18 cellular contexts compared by ENCODE assay signal in genomic region chr10:77832243-77832642, GRCh38.
DNase-seq lines count a peak whose midpoint lies in the region; ATAC-seq and TF ChIP-seq lines count a peak whose summit lies in the region.
"Had no signal": no experiment of that assay in that cellular context is flagged by ENCODE, and none has a peak within 500 bp of the region (broad histone marks: within the 10 kb centered on the region; RNA-seq: fewer than 3 reads in every experiment).

No MANE protein-coding gene starts in this region.

- H2AFZ ChIP-seq in MM.1S (ENCODE audit: low read length): no peak overlapping the region

- H3K9me3 ChIP-seq in right atrium auricular region: no peaks in the 10 kb centered on the region
- H3K9me3 ChIP-seq in esophagus (ENCODE audit: control insufficient read depth in 2 of 2, insufficient read depth in 1 of 2, low read depth in 1 of 2, low read length in 1 of 2): no peaks in the 10 kb centered on the region
- H3K9me3 ChIP-seq in thyroid gland: no peaks in the 10 kb centered on the region
- H3K9me3 ChIP-seq in MM.1S (replicated peaks; ENCODE audit: insufficient read depth, low read length): no peaks in the 10 kb centered on the region
- H3K9me3 ChIP-seq: body of pancreas, neutrophil, uterus had no signal

- intact Hi-C loops in Right ventricle myocardium superior (cut with DNase I) (no loop called here), thyroid gland (cut with DNase I) (no loop called here)

- no peak overlapping the region for H3K4me2 ChIP-seq in MM.1S (ENCODE audit: low read depth, low read length)

- H3K4me3 ChIP-seq in right atrium auricular region (no peak overlapping the region), esophagus (ENCODE audit: low read depth in 1 of 2, low read length in 2 of 2) (no peak overlapping the region), thyroid gland (replicated peaks in 1 of 3) (no peak overlapping the region), MM.1S (ENCODE audit: low read length) (no peak overlapping the region)
- H3K4me3 ChIP-seq: body of pancreas, uterus had no signal

- no peak overlapping the region for H3K4me3 Mint-ChIP-seq in activated T-cell treated with anti-CD3 and anti-CD28 coated beads, Interleukin-2, amount 50 U/mL, for 4 hours
- H3K4me3 Mint-ChIP-seq: activated B cell treated with CpG ODN at 0.5 μM for 24 hours had no signal

- no peaks in the 10 kb centered on the region for H3K79me2 ChIP-seq in MM.1S (ENCODE audit: low read length)

- H3K4me1 ChIP-seq in right atrium auricular region: peaks cover 0 to 18% of the 10 kb centered on the region in 2 donors
- H3K4me1 ChIP-seq in esophagus (ENCODE audit: control insufficient read depth in 2 of 2, insufficient read depth in 2 of 2, low read length in 1 of 2): no peaks in the 10 kb centered on the region
- H3K4me1 ChIP-seq in thyroid gland: peaks cover 32 to 40% of the 10 kb centered on the region in 2 donors
- peaks cover 7% of the 10 kb centered on the region for H3K4me1 ChIP-seq in MM.1S (ENCODE audit: low read length)
- H3K4me1 ChIP-seq: body of pancreas, uterus had no signal

- TF ChIP-seq POLR2A in thyroid gland (IDR thresholded peaks at IDR 0.05): peak in 1 of 2 donors; percentile 32

- no peaks in the 10 kb centered on the region for H3K9me3 Mint-ChIP-seq in activated T-cell treated with anti-CD3 and anti-CD28 coated beads, Interleukin-2, amount 50 U/mL, for 4 hours
- H3K9me3 Mint-ChIP-seq: activated B cell treated with CpG ODN at 0.5 μM for 24 hours; activated T-helper 2 cell treated with anti-CD3 and anti-CD28 coated beads, Interferon-gamma antibody, Interleukin-2, Interleukin-4, amounts not matched to agents 10 μg/mL and 5 μg/mL and 100 μg/mL, durations not matched to agents 14 hours and 24 hours and 36 hours had no signal

- no peak overlapping the region for H3K27ac ChIP-seq in right atrium auricular region
- H3K27ac ChIP-seq in esophagus (ENCODE audit: low read depth in 2 of 2, low read length in 1 of 2): peak overlapping the region; percentile 9 to 19
- peak overlapping the region; percentile 51 to 64 (median 52) for H3K27ac ChIP-seq in thyroid gland
- H3K27ac ChIP-seq in MM.1S (ENCODE audit: low read length): no peak overlapping the region
- H3K27ac ChIP-seq: body of pancreas, neutrophil, uterus had no signal

- no peaks in the 10 kb centered on the region for H3K27me3 Mint-ChIP-seq in activated T-cell treated with anti-CD3 and anti-CD28 coated beads, Interleukin-2, amount 50 U/mL, for 4 hours (ENCODE audit: low read depth)
- H3K27me3 Mint-ChIP-seq: activated B cell treated with CpG ODN at 0.5 μM for 24 hours had no signal

- H3K9ac ChIP-seq in MM.1S (ENCODE audit: low read length): no peak overlapping the region

- H3K36me3 Mint-ChIP-seq in activated T-cell treated with anti-CD3 and anti-CD28 coated beads, Interleukin-2, amount 50 U/mL, for 4 hours (ENCODE audit: insufficient read depth): no peaks in the 10 kb centered on the region

- TF ChIP-seq CTCF in right atrium auricular region (IDR thresholded peaks at IDR 0.05): no peak
- no peak for TF ChIP-seq CTCF in thyroid gland (IDR thresholded peaks at IDR 0.05)
- no peak for TF ChIP-seq CTCF in MM.1S (IDR thresholded peaks at IDR 0.05; ENCODE audit: low read length)

- no peak for DNase-seq in Right ventricle myocardium superior
- DNase-seq in right atrium auricular region (ENCODE audit: low spot score): no peak
- peak; percentile 17 for DNase-seq in activated T-cell treated with anti-CD3 and anti-CD28 coated beads, Interleukin-2, amount 50 U/mL, for 4 hours
- DNase-seq in thyroid gland: peak; percentile 90 to 94
- DNase-seq in NCI-H187 treated with DMSO at 0.1 percent for 48 hours (lab: John Stamatoyannopoulos, UW): no peak
- DNase-seq in MM.1S: no peak
- DNase-seq: activated B cell treated with CpG ODN at 0.5 μM for 24 hours, body of pancreas, foreskin melanocyte, KBM-7, mesenchymal stem cell, NCI-H1436, NCI-H446, uterus had no signal

- peaks cover 28% of the 10 kb centered on the region for H3K4me1 Mint-ChIP-seq in activated T-cell treated with anti-CD3 and anti-CD28 coated beads, Interleukin-2, amount 50 U/mL, for 4 hours (ENCODE audit: low read depth)

- no peaks in the 10 kb centered on the region for H3K9me2 ChIP-seq in MM.1S (replicated peaks; ENCODE audit: insufficient read depth, low read length)

- WGBS in esophagus, 2 donors: 56 to 65% methylated on average over 2 of the region's 2 CpGs
- 25 to 42% methylated on average over 2 of the region's 2 CpGs for WGBS in thyroid gland, 2 donors

- H4K20me1 ChIP-seq in MM.1S (ENCODE audit: insufficient read depth, low read length): no peaks in the 10 kb centered on the region

- H3K36me3 ChIP-seq in right atrium auricular region: peaks cover 68% of the 10 kb centered on the region
- H3K36me3 ChIP-seq in esophagus (ENCODE audit: control insufficient read depth in 2 of 2, insufficient read depth in 2 of 2, low read length in 1 of 2): peaks cover 16 to 43% of the 10 kb centered on the region in 2 donors
- H3K36me3 ChIP-seq in thyroid gland: peaks cover 47 to 59% of the 10 kb centered on the region in 2 donors
- no peaks in the 10 kb centered on the region for H3K36me3 ChIP-seq in MM.1S (replicated peaks; ENCODE audit: insufficient read depth, low read length)
- H3K36me3 ChIP-seq: neutrophil, uterus had no signal

- H3F3A ChIP-seq in MM.1S (ENCODE audit: insufficient read depth, low read length): 0 out of 2 replicates have a peak, but pooled peaks cover 1% of the 10 kb centered on the region

- ATAC-seq in Right ventricle myocardium superior (ENCODE audit: poor library complexity) (peak; percentile 43), HG03565 (IDR thresholded peaks at IDR 0.05; ENCODE audit: unreplicated experiment) (no peak)
- ATAC-seq in activated T-cell treated with anti-CD3 and anti-CD28 coated beads, Interleukin-2, amount 50 U/mL, for 4 hours: no peak
- ATAC-seq: body of pancreas had no signal

- no peaks in the 10 kb centered on the region for H3K27me3 ChIP-seq in right atrium auricular region
- no peaks in the 10 kb centered on the region for H3K27me3 ChIP-seq in esophagus (ENCODE audit: control insufficient read depth in 1 of 2, insufficient read depth in 2 of 2, low read length in 2 of 2)
- H3K27me3 ChIP-seq in thyroid gland: no peaks in the 10 kb centered on the region
- no peaks in the 10 kb centered on the region for H3K27me3 ChIP-seq in MM.1S (replicated peaks; ENCODE audit: insufficient read depth, low read length)
- H3K27me3 ChIP-seq: body of pancreas, neutrophil, uterus had no signal

Comparison
In these comparisons a context has a peak if more than half of its experiments do, and no peak if none do; other contexts are left out.
1. DNase-seq: peak in activated T-cell treated with anti-CD3 and anti-CD28 coated beads, Interleukin-2, amount 50 U/mL, for 4 hours (single experiment) and thyroid gland (2 of 2); none in Right ventricle myocardium superior (single experiment), right atrium auricular region (single experiment), NCI-H187 treated with DMSO at 0.1 percent for 48 hours (single experiment) and MM.1S (single experiment).
2. H3K27ac ChIP-seq: peak in esophagus (2 of 2) and thyroid gland (3 of 3); none in right atrium auricular region (0 of 2) and MM.1S (single experiment).